28 cellular contexts compared by ENCODE assay signal in genomic region chr5:155466851-155467250, GRCh38.
"Had no signal": no experiment of that assay in that cellular context is flagged by ENCODE, and none has a peak within 500 bp of the region (broad histone marks: within the 10 kb centered on the region; RNA-seq: fewer than 3 reads in every experiment).

No MANE protein-coding gene starts in this region.

- FAIRE-seq: astrocyte, colon, endothelial cell of umbilical vein, frontal cortex had no signal

- H3K27ac ChIP-seq: brain microvascular endothelial cell, epithelial cell of prostate had no signal

- H3K27me3 ChIP-seq: brain microvascular endothelial cell had no signal

- DNase-seq: activated CD4-positive, alpha-beta T cell treated with anti-CD3 and anti-CD28 coated beads for 1 hour; activated CD4-positive, alpha-beta T cell treated with anti-CD3 and anti-CD28 coated beads for 4 hours; activated CD4-positive, alpha-beta T cell treated with anti-CD3 and anti-CD28 coated beads, Interleukin-2, amount 50 U/mL, for 1 hour; activated CD4-positive, alpha-beta T cell treated with anti-CD3 and anti-CD28 coated beads, Interleukin-2, amount 50 U/mL, for 48 hours; activated CD8-positive, alpha-beta memory T cell treated with anti-CD3 and anti-CD28 coated beads for 24 hours; activated CD8-positive, alpha-beta T cell treated with anti-CD3 and anti-CD28 coated beads for 36 hours; activated effector memory CD4-positive, alpha-beta T cell treated with Interleukin-2 at 50 U/mL for 16 hours; activated gamma-delta T cell treated with Interleukin-2 at 50 U/mL for 16 hours; activated naive CD4-positive, alpha-beta T cell treated with anti-CD3 and anti-CD28 coated beads, Interleukin-2, amount 50 U/mL, for 16 hours; activated naive CD4-positive, alpha-beta T cell treated with Interleukin-2 at 50 U/mL for 16 hours; activated T-cell treated with anti-CD3 and anti-CD28 coated beads, Interleukin-2, amount 50 U/mL, for 4 hours; amniotic stem cell; anterior cingulate cortex; brain microvascular endothelial cell; caudate nucleus; cortex of kidney; dermis blood vessel endothelial cell; effector CD4-positive, alpha-beta T cell; effector memory CD8-positive, alpha-beta T cell; foreskin fibroblast; head of caudate nucleus; hypothalamus; T-helper 2 cell had no signal

- H3K36me3 ChIP-seq: brain microvascular endothelial cell had no signal
